18 cellular contexts compared by ENCODE assay signal in genomic region chr10:122053314-122053713, GRCh38.
DNase-seq lines count a peak whose midpoint lies in the region; ATAC-seq, FAIRE-seq and TF ChIP-seq lines count a peak whose summit lies in the region.
"Had no signal": no experiment of that assay in that cellular context is flagged by ENCODE, and none has a peak within 500 bp of the region (broad histone marks: within the 10 kb centered on the region; RNA-seq: fewer than 3 reads in every experiment).

No MANE protein-coding gene starts in this region.

- ATAC-seq in heart right ventricle (no peak), Right ventricle myocardium superior (ENCODE audit: poor library complexity) (no peak), upper lobe of left lung (ENCODE audit: low FRiP score in 2 of 2) (no peak), GM21360 (IDR thresholded peaks at IDR 0.05; ENCODE audit: unreplicated experiment) (no peak)

- H3K36me3 ChIP-seq in heart right ventricle = peaks cover 0 to 18% (median 0%) of the 10 kb centered on the region in 9 donors
- H3K36me3 ChIP-seq in esophagus muscularis mucosa = peaks cover 0 to 8% (median 0%) of the 10 kb centered on the region in 4 donors
- no peaks in the 10 kb centered on the region for H3K36me3 ChIP-seq in prostate gland
- no peaks in the 10 kb centered on the region for H3K36me3 ChIP-seq in upper lobe of left lung
- H3K36me3 ChIP-seq: SJSA1 had no signal

- TF ChIP-seq EP300 in esophagus muscularis mucosa (IDR thresholded peaks at IDR 0.05) (no peak), upper lobe of left lung (IDR thresholded peaks at IDR 0.05) (no peak)

- H3K27ac ChIP-seq in heart right ventricle (peak overlapping the region in 9 of 10 donors; percentile 3 to 88 (median 78)), esophagus muscularis mucosa (replicated peaks in 1 of 4) (peak overlapping the region in 3 of 4 donors; percentile 48 to 66 (median 49)), prostate gland (peak overlapping the region; percentile 54 to 55), upper lobe of left lung (peak overlapping the region in 3 of 4 donors; percentile 63 to 81 (median 71))
- H3K27ac ChIP-seq: SJSA1 had no signal

- peaks cover 13 to 55% (median 34%) of the 10 kb centered on the region in 9 donors for H3K4me1 ChIP-seq in heart right ventricle
- peaks cover 27 to 42% (median 33%) of the 10 kb centered on the region in 4 donors for H3K4me1 ChIP-seq in esophagus muscularis mucosa
- H3K4me1 ChIP-seq in prostate gland (replicated peaks) = no peaks in the 10 kb centered on the region
- H3K4me1 ChIP-seq in upper lobe of left lung = peaks cover 14 to 34% (median 23%) of the 10 kb centered on the region in 4 donors

- DNase-seq in heart right ventricle (no peak), Right ventricle myocardium superior (no peak), esophagus muscularis mucosa (ENCODE audit: extremely low spot score) (no peak), prostate gland (ENCODE audit: low spot score) (no peak), upper lobe of left lung (no peak), H54 (ENCODE audit: insufficient read length, low spot score) (no peak), glomerular visceral epithelial cell (ENCODE audit: extremely low spot score) (no peak)
- DNase-seq: 8988T; CD4-positive, alpha-beta T cell; GF-D8; GOT3; MM.1S; NCI-H1092 treated with DMSO at 0.1 percent for 48 hours; NCI-H1694; NCI-H2081 treated with DMSO at 0.1 percent for 48 hours; NCI-H748 treated with DMSO at 0.1 percent for 48 hours had no signal

- FAIRE-seq in H54 (lab: Jason Lieb, UNC) = no peak

- intact Hi-C loops in heart right ventricle (cut with DNase I) (loop anchor here in 7 of 10 donors (5.0 to 10.0 kb wide), 6 partner anchors 61 to 221 kb away; partner anchors contain the start of genes ATE1 (in 4 of the 7), BTBD16 (in 1 of the 7) and NSMCE4A (in 1 of the 7)), Right ventricle myocardium superior (cut with DNase I) (loop anchor here (2.0 to 10.0 kb wide), 2 partner anchors 59 to 79 kb away; partner anchors contain the start of gene NSMCE4A), esophagus muscularis mucosa (cut with DNase I) (loop anchor here (2.0 to 10.0 kb wide), 4 partner anchors 59 to 211 kb away; partner anchors contain the start of gene ATE1), prostate gland (cut with DNase I) (no loop called here)

- H3K27me3 ChIP-seq in heart right ventricle = no peaks in the 10 kb centered on the region
- no peaks in the 10 kb centered on the region for H3K27me3 ChIP-seq in esophagus muscularis mucosa
- no peaks in the 10 kb centered on the region for H3K27me3 ChIP-seq in prostate gland (replicated peaks; ENCODE audit: insufficient read depth)
- no peaks in the 10 kb centered on the region for H3K27me3 ChIP-seq in upper lobe of left lung
- H3K27me3 ChIP-seq: SJSA1 had no signal

- TF ChIP-seq POLR2A in esophagus muscularis mucosa (IDR thresholded peaks at IDR 0.05; ENCODE audit: low read depth) (no peak), prostate gland (IDR thresholded peaks at IDR 0.05) (no peak), upper lobe of left lung (IDR thresholded peaks at IDR 0.05) (no peak), H54 (IDR thresholded peaks at IDR 0.05; ENCODE audit: low read depth, low read length) (no peak)

- H3K9me3 ChIP-seq in heart right ventricle = no peaks in the 10 kb centered on the region
- no peaks in the 10 kb centered on the region for H3K9me3 ChIP-seq in esophagus muscularis mucosa
- no peaks in the 10 kb centered on the region for H3K9me3 ChIP-seq in prostate gland
- H3K9me3 ChIP-seq in upper lobe of left lung = no peaks in the 10 kb centered on the region
- H3K9me3 ChIP-seq: SJSA1 had no signal

- TF ChIP-seq CTCF in heart right ventricle (IDR thresholded peaks at IDR 0.05) (no peak), esophagus muscularis mucosa (IDR thresholded peaks at IDR 0.05) (no peak), prostate gland (IDR thresholded peaks at IDR 0.05) (no peak), upper lobe of left lung (IDR thresholded peaks at IDR 0.05) (no peak)

- H3K4me3 ChIP-seq in heart right ventricle (no peak overlapping the region), esophagus muscularis mucosa (no peak overlapping the region), prostate gland (no peak overlapping the region), upper lobe of left lung (no peak overlapping the region)
- H3K4me3 ChIP-seq: SJSA1 had no signal

- 75 to 78% methylated on average over 8 of the region's 8 CpGs for WGBS in heart right ventricle, 2 donors
- 86% methylated on average over 5 of the region's 8 CpGs for WGBS in esophagus muscularis mucosa
- WGBS in prostate gland = 91% methylated on average over 8 of the region's 8 CpGs
- 83 to 93% methylated on average over 5 to 8 of the region's 8 CpGs for WGBS in upper lobe of left lung, 2 donors
